In the genomic region with DNA sequence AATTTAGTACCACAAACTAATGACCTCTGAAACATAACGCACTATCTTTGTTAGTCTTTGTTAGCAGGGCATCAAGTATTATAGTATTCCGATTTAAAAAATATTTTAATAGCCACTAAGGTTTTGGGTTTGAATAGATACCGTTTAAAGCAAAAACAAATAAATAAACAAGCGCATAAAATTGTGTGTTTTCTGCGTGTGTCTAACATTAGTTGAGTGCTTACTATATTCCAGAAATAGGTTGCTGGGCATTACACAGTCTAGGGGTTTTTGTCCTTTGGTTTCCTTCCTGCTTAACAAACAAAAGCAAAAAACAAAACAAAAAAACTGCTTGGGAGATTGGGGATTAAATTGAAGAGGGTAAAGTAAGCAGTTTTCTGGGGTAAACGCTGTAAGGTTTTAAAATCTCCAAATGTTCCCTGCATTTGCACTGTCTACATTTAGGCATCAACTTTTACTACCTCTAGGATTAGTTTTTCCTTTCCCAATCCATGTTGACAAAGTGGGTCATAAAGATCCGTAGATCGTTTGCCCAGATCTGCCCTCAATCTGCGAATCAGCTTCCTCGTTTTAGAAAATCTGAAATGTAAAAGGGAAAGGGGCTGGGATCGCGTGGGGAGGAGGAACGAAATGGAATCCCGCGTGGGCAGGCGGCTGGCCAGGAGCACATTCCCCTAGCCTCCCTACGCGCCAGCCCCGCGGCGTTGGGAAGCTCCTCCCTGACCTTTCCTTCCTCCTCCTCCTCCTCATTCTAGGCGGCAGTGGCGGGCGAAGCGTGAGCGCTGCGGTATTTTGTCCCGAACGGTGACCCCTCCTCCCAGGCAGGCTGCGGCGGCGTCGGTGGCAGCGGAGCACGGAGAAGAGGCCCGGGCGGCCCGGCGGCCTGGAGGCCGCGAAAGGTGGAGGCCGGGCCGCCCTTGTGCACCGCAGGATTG, we compare ENCODE assay signal across 8 cellular contexts. TPM values are rescaled to one million over a fixed set of nuclear protein-coding genes. Genes with fewer than 3 reads are reported as not detected.
DNase-seq lines count a peak whose midpoint lies in the region; ATAC-seq and TF ChIP-seq lines count a peak whose summit lies in the region.

A gene (plus strand): TSS at position 749 of the 935 bp plus-strand sequence. CDS start 382 bp downstream, outside the sequence.

- ATAC-seq in HG02678 (IDR thresholded peaks at IDR 0.05; ENCODE audit: unreplicated experiment) (peak; percentile 72), gastrocnemius medialis (peak; percentile 79 to 81)

- peak within 1 kb of the TSS; percentile 94 for H3K4me3 ChIP-seq in iPS-18c (ENCODE audit: insufficient read depth, low read depth, low read length)
- H3K4me3 ChIP-seq in gastrocnemius medialis, result peak within 1 kb of the TSS; percentile 74 to 95 (median 81)
- no peak within 1 kb of the TSS for H3K4me3 ChIP-seq in Karpas-422 (ENCODE audit: low read length)

- H3K27ac Mint-ChIP-seq in MCF 10A (ENCODE audit: low read depth, unreplicated experiment), result peak within 1 kb of the TSS; percentile 99

- H3K4me1 ChIP-seq in gastrocnemius medialis, result peaks cover 29 to 31% of the 10 kb centered on the region in 2 donors
- H3K4me1 ChIP-seq in Karpas-422 (ENCODE audit: low read length), result no peaks in the 10 kb centered on the region

- H3K4me2 ChIP-seq in Karpas-422 (ENCODE audit: low read depth, low read length, poor library complexity, severe bottlenecking), result no peak within 1 kb of the TSS

- no peak within 1 kb of the TSS for H2AFZ ChIP-seq in Karpas-422 (ENCODE audit: low read length)

- peaks cover 28% of the 10 kb centered on the region for H3K4me1 Mint-ChIP-seq in MCF 10A (ENCODE audit: insufficient read depth, unreplicated experiment)

- H3K9ac ChIP-seq in Karpas-422 (ENCODE audit: low read length), result no peak within 1 kb of the TSS

- intact Hi-C loops in MCF 10A (cut with micrococcal nuclease), result no loop called here
- intact Hi-C loops in gastrocnemius medialis (cut with DNase I; ENCODE audit: low total_unique reads), result no loop called here

- no peaks in the 10 kb centered on the region for H4K20me1 ChIP-seq in Karpas-422 (ENCODE audit: insufficient read depth, low read depth, low read length)

- DNase-seq in GM13977 (ENCODE audit: low spot score) (peak; percentile 74), NCI-H1092 treated with DMSO at 0.1 percent for 48 hours (lab: John Stamatoyannopoulos, UW) (peak; percentile 85), SW 1271 (lab: John Stamatoyannopoulos, UW) (peak; percentile 26 to 61), MCF 10A (ENCODE audit: unreplicated experiment) (peak; percentile 90), gastrocnemius medialis (peak; percentile 61 to 69), Karpas-422 (no peak)

- peak within 1 kb of the TSS; percentile 98 for H3K4me3 Mint-ChIP-seq in MCF 10A (ENCODE audit: unreplicated experiment)

- TSS peak; percentile 74 for BruUV-seq in MCF 10A (replicated peaks; lab: Mats Ljungman, UMichigan)

- POLR2A ChIA-PET in MCF 10A (lab: Yijun Ruan, JAX), result interaction anchor here (0.5 to 7.7 kb wide), 38 partner anchors 8 to 1151 kb away, joined by 3 to 117 read pairs (median 4); a partner anchor contains a TSS

- H3K27me3 ChIP-seq in gastrocnemius medialis (no peaks in the 10 kb centered on the region), Karpas-422 (ENCODE audit: low read length) (no peaks in the 10 kb centered on the region)

- H3K27ac ChIP-seq in gastrocnemius medialis (peak within 1 kb of the TSS; percentile 71 to 81 (median 77)), Karpas-422 (ENCODE audit: low read length) (no peak within 1 kb of the TSS)

- H3K36me3 ChIP-seq in gastrocnemius medialis (no peaks in the 10 kb centered on the region), Karpas-422 (ENCODE audit: insufficient read depth, low read length) (no peaks in the 10 kb centered on the region)

- peak; percentile 47 to 50 for TF ChIP-seq POLR2A in gastrocnemius medialis (IDR thresholded peaks at IDR 0.05)

- H3K79me2 ChIP-seq in Karpas-422 (ENCODE audit: low read length), result no peaks in the 10 kb centered on the region

- in situ Hi-C loops in GM13977 (cut with MboI; ENCODE audit: low pct_unique_long_range_greater_than_20kb, low sequenced_read_pairs, unreplicated experiment) (no loop called here), gastrocnemius medialis (cut with MboI; ENCODE audit: low sequenced_read_pairs in 4 of 4) (no loop called here)

- H3K9me2 ChIP-seq in Karpas-422 (replicated peaks; ENCODE audit: insufficient read depth, low read length), result 0 out of 2 replicates have a peak, but pooled peaks cover under 1% of the 10 kb centered on the region

- H3K9me3 Mint-ChIP-seq in MCF 10A (ENCODE audit: unreplicated experiment), result no peaks in the 10 kb centered on the region

- H3K27me3 Mint-ChIP-seq in MCF 10A (ENCODE audit: insufficient read depth, unreplicated experiment), result no peaks in the 10 kb centered on the region

- H3K36me3 Mint-ChIP-seq in MCF 10A (ENCODE audit: insufficient read depth, unreplicated experiment), result peaks cover 6% of the 10 kb centered on the region

- TF ChIP-seq CTCF in GM13977 (IDR thresholded peaks at IDR 0.05; ENCODE audit: extremely low read depth, insufficient read depth, missing control alignments), result no peak
- no peak for TF ChIP-seq CTCF in MCF 10A (IDR thresholded peaks at IDR 0.05; ENCODE audit: unreplicated experiment)
- no peak for TF ChIP-seq CTCF in gastrocnemius medialis (IDR thresholded peaks at IDR 0.05 in 4 of 5, conservative IDR thresholded peaks at IDR 0.05 in 1 of 5)

- CTCF ChIA-PET in MCF 10A (lab: Yijun Ruan, JAX), result interaction anchor here (0.6 to 1.7 kb wide), 9 partner anchors 9 to 1146 kb away, joined by 3 to 8 read pairs (median 4); no protein-coding TSS in a partner anchor

- H3K9me3 ChIP-seq in iPS-18c (ENCODE audit: control insufficient read depth, insufficient read depth, low read length), result no peaks in the 10 kb centered on the region
- H3K9me3 ChIP-seq in gastrocnemius medialis, result no peaks in the 10 kb centered on the region
- no peaks in the 10 kb centered on the region for H3K9me3 ChIP-seq in Karpas-422 (ENCODE audit: low read length)

RNA-seq across cellular contexts. Expression of the gene that starts here (rescaled TPM):
- total RNA-seq in MCF 10A (2022) (78.9 and 90.3 TPM in 2 replicates), gastrocnemius medialis (10 to 100 TPM; 16.6 to 26.7 (median 20.7) TPM)
- total RNA-seq in Karpas-422 (2014; rRNA removed; shearing (Covaris generic); ENCODE audit: low replicate concordance), result not detected in 2 replicates

Comparison
In these comparisons a context has a peak if more than half of its experiments do, and no peak if none do; other contexts are left out.
1. RNA of the gene that starts here (total RNA-seq): 78.9 to 90.3 TPM in MCF 10A and 16.6 to 26.7 TPM in gastrocnemius medialis; not detected in Karpas-422; every median in the first group is over 10 times any median in the second.